In the genomic region with DNA sequence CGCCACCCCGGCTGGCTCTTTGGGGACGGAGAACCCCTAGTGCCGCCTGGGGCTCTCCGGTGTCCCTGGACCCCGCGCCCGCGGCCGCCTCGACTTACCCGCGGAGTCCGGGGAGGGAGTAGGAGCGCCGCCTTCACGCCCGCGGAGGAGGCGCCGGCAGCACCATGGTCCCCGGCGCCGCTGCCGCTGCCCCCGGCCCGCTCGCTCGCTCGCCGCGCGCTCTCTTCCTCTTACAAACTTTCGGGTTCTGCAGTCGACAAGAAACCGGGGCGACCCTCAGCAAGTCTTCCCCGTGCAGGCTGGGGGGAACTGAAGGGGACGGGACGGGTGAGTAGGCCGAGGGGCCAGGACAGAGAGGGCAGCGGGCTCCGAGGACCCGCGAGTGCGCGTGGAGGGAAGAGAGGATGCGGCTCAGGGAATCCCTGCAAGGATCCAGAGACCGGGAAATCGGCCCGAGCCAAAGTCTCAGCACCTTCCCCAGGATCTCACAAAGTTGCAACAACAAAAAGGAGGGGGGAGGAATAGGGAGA, we compare ENCODE assay signal across 8 cellular contexts. TPM values are rescaled to one million over a fixed set of nuclear protein-coding genes. Genes with fewer than 3 reads are reported as not detected.
DNase-seq lines count a peak whose midpoint lies in the region; ATAC-seq and TF ChIP-seq lines count a peak whose summit lies in the region.

No MANE protein-coding gene starts in this region.

- H3K9me3 ChIP-seq in OCI-LY7 (ENCODE audit: low read length): no peaks in the 10 kb centered on the region
- H3K9me3 ChIP-seq in left ventricle myocardium inferior (replicated peaks): no peaks in the 10 kb centered on the region

- no TSS peak for BruUV-seq in OCI-LY7 (replicated peaks; lab: Mats Ljungman, UMichigan)

- H3K27ac Mint-ChIP-seq in activated naive CD4-positive, alpha-beta T cell treated with anti-CD3 and anti-CD28 coated beads, Interleukin-2, amount 50 U/mL, for 72 hours: peak overlapping the region; percentile 98 to 100

- H3K4me3 ChIP-seq in OCI-LY7 (ENCODE audit: low read depth, low read length, poor library complexity, severe bottlenecking): peak overlapping the region; percentile 90
- peak overlapping the region; percentile 88 for H3K4me3 ChIP-seq in left ventricle myocardium inferior

- H3K36me3 ChIP-seq in OCI-LY7 (ENCODE audit: insufficient read depth, low read length): peaks cover 4% of the 10 kb centered on the region; the same call in 1 of the 2 replicates
- no peaks in the 10 kb centered on the region for H3K36me3 ChIP-seq in left ventricle myocardium inferior

- H4K20me1 ChIP-seq in OCI-LY7 (ENCODE audit: insufficient read depth, low read length): peaks cover 4% of the 10 kb centered on the region; the same call in 1 of the 2 replicates

- POLR2A ChIA-PET in OCI-LY7 (lab: Charles Lee): interaction anchor here (0.7 to 2.0 kb wide), 15 partner anchors 9 to 1513 kb away, joined by 3 to 37 read pairs (median 5); no protein-coding TSS in a partner anchor

- H3K27ac ChIP-seq in OCI-LY7 (ENCODE audit: low read depth, low read length, poor library complexity, severe bottlenecking) (peak overlapping the region; percentile 88), left ventricle myocardium inferior (replicated peaks) (peak overlapping the region; percentile 99)

- peaks cover 82% of the 10 kb centered on the region for H3K79me2 ChIP-seq in OCI-LY7 (ENCODE audit: insufficient read depth, low read depth, low read length)

- DNase-seq in COLO668 (lab: John Stamatoyannopoulos, UW; ENCODE audit: unreplicated experiment): peak; percentile 51
- DNase-seq in OCI-LY7 (ENCODE audit: low spot score): peak; percentile 74
- DNase-seq in activated naive CD4-positive, alpha-beta T cell treated with anti-CD3 and anti-CD28 coated beads, Interleukin-2, amount 50 U/mL, for 72 hours (ENCODE audit: low spot score in 2 of 2): peak; percentile 49 to 57
- peak; percentile 41 for DNase-seq in left ventricle myocardium inferior
- DNase-seq in posterior vena cava (ENCODE audit: low spot score): peak; percentile 85
- DNase-seq in GM13977 (ENCODE audit: low spot score): no peak
- no peak for DNase-seq in RPMI8226

- TF ChIP-seq CTCF in OCI-LY7 (conservative IDR thresholded peaks at IDR 0.05; ENCODE audit: low read length) (no peak; the same call in 1 of the 2 replicates), left ventricle myocardium inferior (IDR thresholded peaks at IDR 0.05; ENCODE audit: borderline replicate concordance) (no peak), GM13977 (IDR thresholded peaks at IDR 0.05; ENCODE audit: extremely low read depth, insufficient read depth, missing control alignments) (no peak)

- H3K4me1 ChIP-seq in OCI-LY7 (ENCODE audit: insufficient read depth, low read length, poor library complexity, severe bottlenecking) (peaks cover 43% of the 10 kb centered on the region), left ventricle myocardium inferior (peaks cover 85% of the 10 kb centered on the region)

- no peaks in the 10 kb centered on the region for H3K27me3 ChIP-seq in left ventricle myocardium inferior (ENCODE audit: low read depth)

- H3K36me3 Mint-ChIP-seq in activated naive CD4-positive, alpha-beta T cell treated with anti-CD3 and anti-CD28 coated beads, Interleukin-2, amount 50 U/mL, for 72 hours: peaks cover 9 to 43% of the 10 kb centered on the region in 2 donors

- peak overlapping the region; percentile 92 for H3K4me2 ChIP-seq in OCI-LY7 (ENCODE audit: low read length)

- CTCF ChIA-PET in OCI-LY7 (lab: Charles Lee; ENCODE audit: unreplicated experiment): interaction anchor here (1.0 kb wide), 1 partner anchor 449 kb away, joined by 3 read pairs; no protein-coding TSS in a partner anchor

- H2AFZ ChIP-seq in OCI-LY7 (ENCODE audit: low read length): peak overlapping the region; percentile 41; the same call in 1 of the 2 replicates

- in situ Hi-C loops in GM13977 (cut with MboI; ENCODE audit: low pct_unique_long_range_greater_than_20kb, low sequenced_read_pairs, unreplicated experiment): loop anchor here (25.0 kb wide), 1 partner anchor 569 kb away; no protein-coding TSS in a partner anchor

- no peaks in the 10 kb centered on the region for H3K9me3 Mint-ChIP-seq in activated naive CD4-positive, alpha-beta T cell treated with anti-CD3 and anti-CD28 coated beads, Interleukin-2, amount 50 U/mL, for 72 hours

- peak in 1 of 2 donors; percentile 17 for ATAC-seq in activated naive CD4-positive, alpha-beta T cell treated with anti-CD3 and anti-CD28 coated beads, Interleukin-2, amount 50 U/mL, for 72 hours
- ATAC-seq in HG03571 (IDR thresholded peaks at IDR 0.05; ENCODE audit: unreplicated experiment): no peak

- intact Hi-C loops in OCI-LY7 (cut with micrococcal nuclease; ENCODE audit: unreplicated experiment) (loop anchor here (1.0 kb wide), 2 partner anchors 17 to 138 kb away; no protein-coding TSS in a partner anchor), left ventricle myocardium inferior (cut with micrococcal nuclease) (loop anchor here (10.0 kb wide), 3 partner anchors 187 to 597 kb away; no protein-coding TSS in a partner anchor), posterior vena cava (cut with DNase I) (loop anchor here (5.0 to 10.0 kb wide), 4 partner anchors 269 to 1804 kb away; no protein-coding TSS in a partner anchor)

- no peaks in the 10 kb centered on the region for H3K9me2 ChIP-seq in OCI-LY7 (ENCODE audit: insufficient read depth, low read length)

RNA-seq across cellular contexts. Expression of gene FOXP1, which starts 2.0 kb away (rescaled TPM):
- 67.2 and 87.3 TPM in 2 replicates for total RNA-seq in OCI-LY7 (2014; rRNA removed; shearing (Covaris generic))
- 151 and 168 TPM in 2 replicates for total RNA-seq in OCI-LY7 (2022)
- total RNA-seq in activated naive CD4-positive, alpha-beta T cell treated with anti-CD3 and anti-CD28 coated beads, Interleukin-2, amount 50 U/mL, for 72 hours: 100 to 1,000 TPM; 119 to 199 TPM
- 41.2 TPM for total RNA-seq in left ventricle myocardium inferior
- total RNA-seq in posterior vena cava: 100 to 1,000 TPM; 109 to 112 TPM

Comparison
In these comparisons a context has a peak if more than half of its experiments do, and no peak if none do; other contexts are left out.
1. DNase-seq: peak in COLO668 (single experiment), OCI-LY7 (single experiment), activated naive CD4-positive, alpha-beta T cell treated with anti-CD3 and anti-CD28 coated beads, Interleukin-2, amount 50 U/mL, for 72 hours (2 of 2), left ventricle myocardium inferior (single experiment) and posterior vena cava (single experiment); none in GM13977 (single experiment) and RPMI8226 (single experiment).